1 cellular context compared by ENCODE assay signal in the genomic region with DNA sequence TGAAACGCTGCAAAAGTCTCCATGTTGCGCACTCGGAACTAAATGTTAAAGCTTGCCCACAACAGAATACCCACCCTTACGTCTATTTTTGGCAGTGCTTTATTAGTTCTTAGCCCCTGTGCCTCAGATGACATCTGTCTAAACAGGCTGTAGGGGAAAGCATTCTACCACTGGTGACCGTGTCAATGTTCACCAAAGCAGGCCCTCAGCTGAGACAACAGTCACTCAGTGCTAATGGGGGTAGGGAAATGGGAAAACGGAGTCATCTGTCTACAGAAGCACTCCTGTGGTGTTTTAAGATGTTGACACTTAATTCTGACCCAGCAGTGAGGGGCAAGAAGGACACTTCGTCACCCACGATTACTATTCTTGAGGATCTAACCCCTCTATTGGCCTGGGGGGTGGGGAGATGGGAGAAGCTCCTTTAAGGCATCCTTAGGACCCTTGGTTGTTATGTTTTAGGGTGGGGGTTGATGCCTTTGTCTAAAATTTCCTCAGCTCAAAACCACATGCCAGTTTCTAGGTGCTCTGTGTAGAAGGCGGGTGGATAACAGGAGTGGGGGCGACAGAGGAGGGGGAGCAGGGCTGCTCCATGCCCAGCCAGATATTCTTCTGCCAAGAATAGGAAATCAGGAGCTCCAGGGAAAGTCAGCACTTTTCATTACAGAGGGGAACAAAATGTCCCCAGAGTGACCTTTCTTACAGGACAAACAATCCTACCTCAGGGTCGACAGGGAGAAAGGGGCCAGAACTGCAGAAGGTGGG.
A peak's percentile ranks its signal among the peaks of the same experiment; 100 is the strongest.
TF ChIP-seq lines count a peak whose summit lies in the region.

No MANE protein-coding gene starts in this region.

TF ChIP-seq in K562, 482 proteins besides CTCF, POLR2A, EP300 and RAD21:
- TF ChIP-seq SP1 (CRISPR knock-in tag; IDR thresholded peaks at IDR 0.05) = peak; percentile 45; the same call in 1 of the 2 replicates
- no peak for TF ChIP-seq ZC3H11A (IDR thresholded peaks at IDR 0.05; ENCODE audit: low read depth, low read length)
